ENCODE assay signal across 9 cellular contexts in the genomic region with DNA sequence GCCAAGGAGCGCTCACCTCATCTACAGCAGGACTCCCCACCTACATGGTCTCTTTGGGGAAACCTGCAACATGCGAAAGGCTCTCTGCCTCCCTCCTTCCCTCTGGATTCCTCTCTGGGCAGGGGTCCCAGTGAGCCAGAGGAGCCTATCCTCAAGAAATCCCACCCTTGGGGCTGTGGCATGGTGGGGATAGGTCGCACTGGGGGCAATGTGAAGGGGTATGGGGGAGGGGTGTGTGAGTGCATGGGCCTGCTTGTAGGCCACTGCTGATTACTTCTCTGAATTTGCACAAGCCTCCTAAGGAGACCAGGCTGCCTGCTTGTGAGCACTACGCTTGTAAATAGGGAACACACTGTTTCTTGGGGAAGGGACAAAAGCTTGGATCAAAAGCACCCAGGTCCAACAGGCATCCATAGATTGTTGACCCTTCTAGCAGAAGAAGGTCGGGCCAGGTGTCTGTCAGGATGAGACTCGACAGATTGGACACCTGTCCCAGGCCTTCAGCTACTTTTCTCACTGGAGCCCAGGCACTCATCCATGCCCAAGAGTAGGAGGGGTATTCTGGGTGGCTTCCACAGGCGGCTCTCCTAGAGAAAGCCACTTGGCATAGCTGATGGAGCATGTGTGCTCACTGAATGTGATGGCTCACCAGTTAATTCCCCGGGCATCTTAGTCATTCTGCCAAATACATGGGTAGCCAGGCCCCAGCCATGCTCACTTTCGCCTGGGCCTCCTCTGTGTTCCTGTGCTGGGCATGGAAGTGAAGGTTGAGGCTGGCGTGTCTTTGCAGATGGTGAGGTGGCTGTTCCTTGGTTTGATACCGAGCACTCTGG.
A peak's percentile ranks its signal among the peaks of the same experiment; 100 is the strongest.
DNase-seq lines count a peak whose midpoint lies in the region; ATAC-seq and TF ChIP-seq lines count a peak whose summit lies in the region.
"Had no signal": no experiment of that assay in that cellular context is flagged by ENCODE, and none has a peak within 500 bp of the region (broad histone marks: within the 10 kb centered on the region; RNA-seq: fewer than 3 reads in every experiment).

No MANE protein-coding gene starts in this region.

- no peak overlapping the region for H3K4me3 ChIP-seq in WERI-Rb-1 (ENCODE audit: low read depth, low read length)

- DNase-seq in activated T-cell treated with anti-CD3 and anti-CD28 coated beads, Interleukin-2, amount 50 U/mL, for 24 hours, result peak; percentile 27
- DNase-seq in activated T-cell treated with anti-CD3 and anti-CD28 coated beads, Interleukin-2, amount 50 U/mL, for 72 hours, result no peak
- DNase-seq in WERI-Rb-1 (no peak), kidney tubule cell (ENCODE audit: low spot score) (peak; percentile 32), NCI-H187 treated with DMSO at 0.1 percent for 48 hours (lab: John Stamatoyannopoulos, UW) (no peak)
- DNase-seq in activated CD4-positive, alpha-beta T cell treated with anti-CD3 and anti-CD28 coated beads, Interleukin-2, amount 50 U/mL, for 4 hours, result no peak

- H3K4me3 Mint-ChIP-seq in activated T-cell treated with anti-CD3 and anti-CD28 coated beads, Interleukin-2, amount 50 U/mL, for 24 hours, result no peak overlapping the region
- H3K4me3 Mint-ChIP-seq in activated T-cell treated with anti-CD3 and anti-CD28 coated beads, Interleukin-2, amount 50 U/mL, for 72 hours, result no peak overlapping the region

- no peaks in the 10 kb centered on the region for H3K27me3 ChIP-seq in WERI-Rb-1 (ENCODE audit: insufficient read depth, low read depth, severe bottlenecking)

- peaks cover 10% of the 10 kb centered on the region for H3K36me3 Mint-ChIP-seq in activated T-cell treated with anti-CD3 and anti-CD28 coated beads, Interleukin-2, amount 50 U/mL, for 24 hours (ENCODE audit: low read depth)
- peaks cover 1 to 2% of the 10 kb centered on the region in 2 donors for H3K36me3 Mint-ChIP-seq in activated T-cell treated with anti-CD3 and anti-CD28 coated beads, Interleukin-2, amount 50 U/mL, for 72 hours (ENCODE audit: insufficient read depth in 2 of 2)

- TF ChIP-seq CTCF in WERI-Rb-1 (IDR thresholded peaks at IDR 0.05; ENCODE audit: low read depth, low read length), result no peak

- no peaks in the 10 kb centered on the region for H3K9me3 Mint-ChIP-seq in activated T-cell treated with anti-CD3 and anti-CD28 coated beads, Interleukin-2, amount 50 U/mL, for 24 hours
- H3K9me3 Mint-ChIP-seq in activated T-cell treated with anti-CD3 and anti-CD28 coated beads, Interleukin-2, amount 50 U/mL, for 72 hours, result no peaks in the 10 kb centered on the region

- H3K27ac Mint-ChIP-seq in activated T-cell treated with anti-CD3 and anti-CD28 coated beads, Interleukin-2, amount 50 U/mL, for 24 hours, result peak overlapping the region; percentile 81
- no peak overlapping the region for H3K27ac Mint-ChIP-seq in activated T-cell treated with anti-CD3 and anti-CD28 coated beads, Interleukin-2, amount 50 U/mL, for 72 hours

- peaks cover 4% of the 10 kb centered on the region for H3K27me3 Mint-ChIP-seq in activated T-cell treated with anti-CD3 and anti-CD28 coated beads, Interleukin-2, amount 50 U/mL, for 24 hours
- H3K27me3 Mint-ChIP-seq in activated T-cell treated with anti-CD3 and anti-CD28 coated beads, Interleukin-2, amount 50 U/mL, for 72 hours (ENCODE audit: low read depth), result no peaks in the 10 kb centered on the region

- no peak for ATAC-seq in activated T-cell treated with anti-CD3 and anti-CD28 coated beads, Interleukin-2, amount 50 U/mL, for 72 hours (replicated peaks in 1 of 2)
- no peak for ATAC-seq in GM19452 (IDR thresholded peaks at IDR 0.05; ENCODE audit: unreplicated experiment)

- H3K36me3 ChIP-seq in WERI-Rb-1, result no peaks in the 10 kb centered on the region
- H3K36me3 ChIP-seq: left ventricle myocardium inferior had no signal

- H3K9me3 ChIP-seq in WERI-Rb-1 (ENCODE audit: severe bottlenecking), result no peaks in the 10 kb centered on the region
- H3K9me3 ChIP-seq: left ventricle myocardium inferior had no signal

- H3K4me1 Mint-ChIP-seq in activated T-cell treated with anti-CD3 and anti-CD28 coated beads, Interleukin-2, amount 50 U/mL, for 24 hours (ENCODE audit: low read depth), result peaks cover 46% of the 10 kb centered on the region
- peaks cover 36% of the 10 kb centered on the region for H3K4me1 Mint-ChIP-seq in activated T-cell treated with anti-CD3 and anti-CD28 coated beads, Interleukin-2, amount 50 U/mL, for 72 hours (ENCODE audit: low read depth)

- H3K27ac ChIP-seq in WERI-Rb-1, result peak overlapping the region; percentile 93; the same call in 1 of the 2 replicates
- peak overlapping the region; percentile 98 for H3K27ac ChIP-seq in temporal lobe (ENCODE audit: low read depth, low read length)
- H3K27ac ChIP-seq: left ventricle myocardium inferior had no signal

Comparison
In these comparisons a context has a peak if more than half of its experiments do, and no peak if none do; other contexts are left out.
1. DNase-seq: peak in activated T-cell treated with anti-CD3 and anti-CD28 coated beads, Interleukin-2, amount 50 U/mL, for 24 hours (single experiment) and kidney tubule cell (single experiment); none in activated T-cell treated with anti-CD3 and anti-CD28 coated beads, Interleukin-2, amount 50 U/mL, for 72 hours (0 of 2), WERI-Rb-1 (single experiment), NCI-H187 treated with DMSO at 0.1 percent for 48 hours (single experiment) and activated CD4-positive, alpha-beta T cell treated with anti-CD3 and anti-CD28 coated beads, Interleukin-2, amount 50 U/mL, for 4 hours (0 of 2).